In genomic region chr1:52686261-52686751, GRCh38 we compare ENCODE assay signal across 8 cellular contexts. TPM values are rescaled to one million over a fixed set of nuclear protein-coding genes. Genes with fewer than 3 reads are reported as not detected.
DNase-seq lines count a peak whose midpoint lies in the region; ATAC-seq and TF ChIP-seq lines count a peak whose summit lies in the region.
"Not testable (repeated sequence)": the region's sequence is repeated elsewhere in the genome, so short reads cannot be mapped to it uniquely, and the experiment has no call there.

No MANE protein-coding gene starts in this region.

- H2AFZ ChIP-seq in OCI-LY1 (ENCODE audit: low read length): not testable (repeated sequence)

- in situ Hi-C loops in KBM-7 (cut with MboI; ENCODE audit: low pct_unique_long_range_greater_than_20kb, low sequenced_read_pairs): loop anchor here (25.0 kb wide), 1 partner anchor 274 kb away; the partner anchor contains the start of genes ORC1 and PRPF38A

- TF ChIP-seq CTCF in BE2C (IDR thresholded peaks at IDR 0.05; ENCODE audit: low read depth, low read length) (peak; percentile 64), OCI-LY1 (IDR thresholded peaks at IDR 0.05; ENCODE audit: low read length) (peak; percentile 73), coronary artery (IDR thresholded peaks at IDR 0.05) (peak; percentile 40), left lung (IDR thresholded peaks at IDR 0.05) (peak; percentile 58)

- peaks cover 43% of the 10 kb centered on the region for H3K36me3 Mint-ChIP-seq in activated CD8-positive, alpha-beta T cell treated with anti-CD3 and anti-CD28 coated beads, Interleukin-2, amount 10 ng/mL, durations not matched to agents 7 days and 5 days (ENCODE audit: low read depth)

- not testable (repeated sequence) for H3K4me3 Mint-ChIP-seq in activated CD8-positive, alpha-beta T cell treated with anti-CD3 and anti-CD28 coated beads, Interleukin-2, amount 10 ng/mL, durations not matched to agents 7 days and 5 days

- not testable (repeated sequence) for H3K4me1 ChIP-seq in BE2C; OCI-LY1 (ENCODE audit: insufficient read depth, low read length, severe bottlenecking); left lung

- H3F3A ChIP-seq in OCI-LY1 (ENCODE audit: insufficient read depth, low read length): not testable (repeated sequence)

- POLR2A ChIA-PET in activated CD8-positive, alpha-beta T cell treated with anti-CD3 and anti-CD28 coated beads, Interleukin-2, amount 10 ng/mL, durations not matched to agents 7 days and 5 days (lab: Charles Lee): interaction anchor here (0.8 to 2.2 kb wide), 4 partner anchors 49 to 282 kb away, joined by 3 to 17 read pairs (median 4); partner anchors contain the start of genes ORC1, PRPF38A and SHISAL2A

- H3K27me3 ChIP-seq in BE2C; OCI-LY1 (ENCODE audit: insufficient read depth, low read length); left lung: not testable (repeated sequence)

- ATAC-seq in GM19452 (IDR thresholded peaks at IDR 0.05; ENCODE audit: unreplicated experiment) (peak; percentile 66), left lung (peak; percentile 98)
- peak; percentile 93 for ATAC-seq in activated CD8-positive, alpha-beta T cell treated with anti-CD3 and anti-CD28 coated beads, Interleukin-2, amount 10 ng/mL, durations not matched to agents 7 days and 5 days

- peak overlapping the region; percentile 71 for H3K27ac Mint-ChIP-seq in activated CD8-positive, alpha-beta T cell treated with anti-CD3 and anti-CD28 coated beads, Interleukin-2, amount 10 ng/mL, durations not matched to agents 7 days and 5 days

- CTCF ChIA-PET in activated CD8-positive, alpha-beta T cell treated with anti-CD3 and anti-CD28 coated beads, Interleukin-2, amount 10 ng/mL, durations not matched to agents 7 days and 5 days (lab: Charles Lee): interaction anchor here (0.7 to 5.3 kb wide), 26 partner anchors 11 to 335 kb away, joined by 3 to 34 read pairs (median 4); partner anchors contain the start of genes ORC1, PRPF38A, SHISAL2A and TUT4

- not testable (repeated sequence) for H3K4me3 ChIP-seq in BE2C (ENCODE audit: low read depth, low read length); OCI-LY1 (ENCODE audit: low read depth, low read length, poor library complexity, severe bottlenecking); coronary artery; left lung

- not testable (repeated sequence) for H3K9me3 Mint-ChIP-seq in activated CD8-positive, alpha-beta T cell treated with anti-CD3 and anti-CD28 coated beads, Interleukin-2, amount 10 ng/mL, durations not matched to agents 7 days and 5 days (ENCODE audit: insufficient read depth)

- peak; percentile 65 for DNase-seq in BE2C
- peak; percentile 86 for DNase-seq in KBM-7
- peak; percentile 87 for DNase-seq in activated CD8-positive, alpha-beta T cell treated with anti-CD3 and anti-CD28 coated beads, Interleukin-2, amount 10 ng/mL, durations not matched to agents 7 days and 5 days
- not testable (repeated sequence) for DNase-seq in coronary artery (ENCODE audit: low spot score)
- DNase-seq in left lung: peak; percentile 70 to 84
- DNase-seq in stimulated activated CD4-positive, alpha-beta T cell treated with anti-CD3 and anti-CD28 coated beads, Interleukin-4, amount 100 ng/mL, for 4 hours: peak; percentile 62 to 63

- H4K20me1 ChIP-seq in OCI-LY1 (ENCODE audit: insufficient read depth, low read length): not testable (repeated sequence)

- not testable (repeated sequence) for H3K79me2 ChIP-seq in OCI-LY1 (ENCODE audit: insufficient read depth, low read length)

- intact Hi-C loops in left lung (cut with DNase I): not testable (repeated sequence)

- H3K36me3 ChIP-seq in BE2C: peaks cover 17% of the 10 kb centered on the region
- peaks cover 56% of the 10 kb centered on the region for H3K36me3 ChIP-seq in OCI-LY1 (ENCODE audit: insufficient read depth, low read length)
- H3K36me3 ChIP-seq in left lung: peaks cover 0 to 58% of the 10 kb centered on the region in 2 donors

- not testable (repeated sequence) for H3K27ac ChIP-seq in OCI-LY1 (ENCODE audit: low read depth, low read length, poor library complexity, severe bottlenecking); coronary artery; left lung

- not testable (repeated sequence) for H3K9me3 ChIP-seq in BE2C; OCI-LY1 (ENCODE audit: low read length); left lung

- peaks cover 11% of the 10 kb centered on the region for H3K4me1 Mint-ChIP-seq in activated CD8-positive, alpha-beta T cell treated with anti-CD3 and anti-CD28 coated beads, Interleukin-2, amount 10 ng/mL, durations not matched to agents 7 days and 5 days (ENCODE audit: low read depth)

- H3K9ac ChIP-seq in OCI-LY1 (ENCODE audit: low read length): not testable (repeated sequence)

- H3K27me3 Mint-ChIP-seq in activated CD8-positive, alpha-beta T cell treated with anti-CD3 and anti-CD28 coated beads, Interleukin-2, amount 10 ng/mL, durations not matched to agents 7 days and 5 days (ENCODE audit: low read depth): not testable (repeated sequence)

- not testable (repeated sequence) for H3K4me2 ChIP-seq in OCI-LY1 (ENCODE audit: low read length)

- H3K9me2 ChIP-seq in OCI-LY1 (ENCODE audit: low read depth, low read length): not testable (repeated sequence)

RNA-seq across cellular contexts. Expression of gene COA7, which starts 11.8 kb away (rescaled TPM):
- polyA plus RNA-seq in BE2C (2012; ENCODE audit: insufficient read depth, insufficient read length, low read depth): 30.9 TPM
- total RNA-seq in activated CD8-positive, alpha-beta T cell treated with anti-CD3 and anti-CD28 coated beads, Interleukin-2, amount 10 ng/mL, durations not matched to agents 7 days and 5 days: 10 to 100 TPM; 16.5 to 17.0 TPM
- total RNA-seq in left lung: 10 to 100 TPM; 13.4 to 24.8 TPM

RNA-seq across cellular contexts. Expression of gene ZYG11B, which starts 39.9 kb away (rescaled TPM):
- 2.6 TPM for polyA plus RNA-seq in BE2C (2012; ENCODE audit: insufficient read depth, insufficient read length, low read depth)
- 1 to 10 TPM; 6.8 to 7.5 TPM for total RNA-seq in activated CD8-positive, alpha-beta T cell treated with anti-CD3 and anti-CD28 coated beads, Interleukin-2, amount 10 ng/mL, durations not matched to agents 7 days and 5 days
- 10 to 100 TPM; 34.4 to 34.6 TPM for total RNA-seq in left lung

RNA-seq across cellular contexts. Expression of gene SHISAL2A, which starts 53.3 kb away (rescaled TPM):
- polyA plus RNA-seq in BE2C (2012; ENCODE audit: insufficient read depth, insufficient read length, low read depth): not detected
- 1 to 10 TPM; 7.9 to 8.6 TPM for total RNA-seq in activated CD8-positive, alpha-beta T cell treated with anti-CD3 and anti-CD28 coated beads, Interleukin-2, amount 10 ng/mL, durations not matched to agents 7 days and 5 days
- total RNA-seq in left lung: 1 to 10 TPM in 1 of 2 donors, not detected in 1; 1.6 TPM

Comparison
In these comparisons a context has a peak if more than half of its experiments do, and no peak if none do; other contexts are left out.
1. RNA of gene ZYG11B, which starts 39.9 kb away (total RNA-seq): 34.4 to 34.6 TPM in left lung; 6.8 to 7.5 TPM in activated CD8-positive, alpha-beta T cell treated with anti-CD3 and anti-CD28 coated beads, Interleukin-2, amount 10 ng/mL, durations not matched to agents 7 days and 5 days; every median in the first group is over 4 times any median in the second.
2. Peak in every context shown above with its lines, with median percentiles within 50 percentile points of each other: CTCF ChIP-seq and ATAC-seq.